6 cellular contexts compared by ENCODE assay signal in genomic region chr10:115239761-115240160, GRCh38.
"Had no signal": no experiment of that assay in that cellular context is flagged by ENCODE, and none has a peak within 500 bp of the region (broad histone marks: within the 10 kb centered on the region; RNA-seq: fewer than 3 reads in every experiment).

No MANE protein-coding gene starts in this region.

- ATAC-seq: GM23338, HCT116, K562 had no signal

- H3K4me3 ChIP-seq: GM23338, K562 had no signal

- DNase-seq: H9, HFFc6, IMR-90 had no signal
